In the genomic region with DNA sequence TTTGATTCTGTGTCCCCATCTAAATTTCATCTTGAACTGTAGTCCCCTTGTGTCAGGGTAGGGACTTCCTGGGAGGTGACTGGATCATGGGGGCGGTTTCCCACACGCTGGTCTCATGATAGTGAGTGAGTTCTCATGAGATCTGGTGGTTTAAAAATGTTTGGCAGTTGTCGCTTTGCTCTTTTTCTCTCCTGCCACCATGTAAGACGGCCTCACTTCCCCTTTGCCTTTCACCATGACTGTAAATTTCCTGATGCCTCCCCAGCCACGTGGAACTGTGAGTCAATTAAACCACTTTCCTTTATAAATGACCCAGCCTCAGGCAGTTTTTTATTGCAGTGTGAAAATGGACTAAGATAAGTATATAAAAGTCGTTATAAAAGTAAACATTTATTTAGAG, we compare ENCODE assay signal across 11 cellular contexts.
DNase-seq lines count a peak whose midpoint lies in the region; ATAC-seq and TF ChIP-seq lines count a peak whose summit lies in the region.
"Had no signal": no experiment of that assay in that cellular context is flagged by ENCODE, and none has a peak within 500 bp of the region (broad histone marks: within the 10 kb centered on the region; RNA-seq: fewer than 3 reads in every experiment).

No MANE protein-coding gene starts in this region.

- H3K27me3 Mint-ChIP-seq in activated T-helper 1 cell treated with anti-CD3 and anti-CD28 coated beads, Interleukin-12 subunit alpha, Interleukin-12 subunit beta, Interleukin-2, Interleukin-4 antibody, amounts not matched to agents 30 ng/mL and 10 ng/mL and 1 ng/mL, durations not matched to agents 14 hours and 24 hours and 36 hours (ENCODE audit: insufficient read depth): peaks cover 2% of the 10 kb centered on the region

- no peaks in the 10 kb centered on the region for H3K36me3 ChIP-seq in gastrocnemius medialis
- no peaks in the 10 kb centered on the region for H3K36me3 ChIP-seq in WERI-Rb-1
- H3K36me3 ChIP-seq: sigmoid colon had no signal

- no peaks in the 10 kb centered on the region for H3K36me3 Mint-ChIP-seq in activated T-helper 1 cell treated with anti-CD3 and anti-CD28 coated beads, Interleukin-12 subunit alpha, Interleukin-12 subunit beta, Interleukin-2, Interleukin-4 antibody, amounts not matched to agents 30 ng/mL and 10 ng/mL and 1 ng/mL, durations not matched to agents 14 hours and 24 hours and 36 hours (ENCODE audit: low read depth)

- no peaks in the 10 kb centered on the region for H3K9me3 ChIP-seq in gastrocnemius medialis
- no peaks in the 10 kb centered on the region for H3K9me3 ChIP-seq in WERI-Rb-1 (ENCODE audit: severe bottlenecking)
- H3K9me3 ChIP-seq: sigmoid colon had no signal

- peaks cover 26% of the 10 kb centered on the region for H3K4me1 Mint-ChIP-seq in activated T-helper 1 cell treated with anti-CD3 and anti-CD28 coated beads, Interleukin-12 subunit alpha, Interleukin-12 subunit beta, Interleukin-2, Interleukin-4 antibody, amounts not matched to agents 30 ng/mL and 10 ng/mL and 1 ng/mL, durations not matched to agents 14 hours and 24 hours and 36 hours (ENCODE audit: low read depth)

- intact Hi-C loops in activated T-helper 1 cell treated with anti-CD3 and anti-CD28 coated beads, Interleukin-12 subunit alpha, Interleukin-12 subunit beta, Interleukin-2, Interleukin-4 antibody, amounts not matched to agents 30 ng/mL and 10 ng/mL and 1 ng/mL, durations not matched to agents 14 hours and 24 hours and 36 hours (cut with micrococcal nuclease): loop anchor here (1.0 to 2.0 kb wide), 3 partner anchors 20 to 110 kb away; no protein-coding TSS in a partner anchor
- intact Hi-C loops in gastrocnemius medialis (cut with DNase I; ENCODE audit: low total_unique reads): no loop called here

- TF ChIP-seq CTCF in gastrocnemius medialis (IDR thresholded peaks at IDR 0.05 in 4 of 5, conservative IDR thresholded peaks at IDR 0.05 in 1 of 5) (no peak), WERI-Rb-1 (IDR thresholded peaks at IDR 0.05; ENCODE audit: low read depth, low read length) (no peak), GM20000 (IDR thresholded peaks at IDR 0.05; ENCODE audit: extremely low read depth, missing control alignments) (no peak)

- peak; percentile 38 for DNase-seq in SIG-M5 treated with dmso at 0.1 percent for 504 hours (lab: John Stamatoyannopoulos, UW; ENCODE audit: unreplicated experiment)
- DNase-seq in SIG-M5 (lab: John Stamatoyannopoulos, UW): no peak
- DNase-seq in activated T-helper 1 cell treated with anti-CD3 and anti-CD28 coated beads, Interleukin-12 subunit alpha, Interleukin-12 subunit beta, Interleukin-2, Interleukin-4 antibody, amounts not matched to agents 30 ng/mL and 10 ng/mL and 1 ng/mL, durations not matched to agents 14 hours and 24 hours and 36 hours (ENCODE audit: low spot score): no peak
- DNase-seq in gastrocnemius medialis: peak; percentile 23 to 25
- DNase-seq in WERI-Rb-1: no peak
- no peak for DNase-seq in GM20000 (ENCODE audit: low spot score)
- DNase-seq in hepatic stellate cell (ENCODE audit: low spot score): no peak
- DNase-seq: effector CD8-positive, alpha-beta T cell; sigmoid colon had no signal

- peaks cover 13 to 22% of the 10 kb centered on the region in 2 donors for H3K4me1 ChIP-seq in gastrocnemius medialis
- H3K4me1 ChIP-seq: sigmoid colon had no signal

- no peak overlapping the region for H3K4me3 ChIP-seq in gastrocnemius medialis
- no peak overlapping the region for H3K4me3 ChIP-seq in WERI-Rb-1 (ENCODE audit: low read depth, low read length)
- H3K4me3 ChIP-seq: sigmoid colon had no signal

- in situ Hi-C loops in gastrocnemius medialis (cut with MboI; ENCODE audit: low sequenced_read_pairs in 4 of 4): no loop called here

- TF ChIP-seq POLR2A in gastrocnemius medialis (IDR thresholded peaks at IDR 0.05): no peak

- H3K4me3 Mint-ChIP-seq in activated T-helper 1 cell treated with anti-CD3 and anti-CD28 coated beads, Interleukin-12 subunit alpha, Interleukin-12 subunit beta, Interleukin-2, Interleukin-4 antibody, amounts not matched to agents 30 ng/mL and 10 ng/mL and 1 ng/mL, durations not matched to agents 14 hours and 24 hours and 36 hours: no peak overlapping the region

- H3K9me3 Mint-ChIP-seq in activated T-helper 1 cell treated with anti-CD3 and anti-CD28 coated beads, Interleukin-12 subunit alpha, Interleukin-12 subunit beta, Interleukin-2, Interleukin-4 antibody, amounts not matched to agents 30 ng/mL and 10 ng/mL and 1 ng/mL, durations not matched to agents 14 hours and 24 hours and 36 hours: no peaks in the 10 kb centered on the region

- H3K27me3 ChIP-seq in gastrocnemius medialis (no peaks in the 10 kb centered on the region), WERI-Rb-1 (ENCODE audit: insufficient read depth, low read depth, severe bottlenecking) (no peaks in the 10 kb centered on the region)
- H3K27me3 ChIP-seq: sigmoid colon had no signal

- ATAC-seq in HG03342 (IDR thresholded peaks at IDR 0.05; ENCODE audit: unreplicated experiment): peak; percentile 79
- peak in 1 of 2 donors; percentile 7 for ATAC-seq in gastrocnemius medialis

- peak overlapping the region; percentile 21 for H3K27ac Mint-ChIP-seq in activated T-helper 1 cell treated with anti-CD3 and anti-CD28 coated beads, Interleukin-12 subunit alpha, Interleukin-12 subunit beta, Interleukin-2, Interleukin-4 antibody, amounts not matched to agents 30 ng/mL and 10 ng/mL and 1 ng/mL, durations not matched to agents 14 hours and 24 hours and 36 hours

- H3K27ac ChIP-seq in gastrocnemius medialis (peak overlapping the region in 2 of 4 donors; percentile 10 to 53), WERI-Rb-1 (no peak overlapping the region)
- H3K27ac ChIP-seq: RWPE1, sigmoid colon had no signal

Comparison
In these comparisons a context has a peak if more than half of its experiments do, and no peak if none do; other contexts are left out.
1. DNase-seq: peak in SIG-M5 treated with dmso at 0.1 percent for 504 hours (single experiment) and gastrocnemius medialis (2 of 2); none in SIG-M5 (single experiment), activated T-helper 1 cell treated with anti-CD3 and anti-CD28 coated beads, Interleukin-12 subunit alpha, Interleukin-12 subunit beta, Interleukin-2, Interleukin-4 antibody, amounts not matched to agents 30 ng/mL and 10 ng/mL and 1 ng/mL, durations not matched to agents 14 hours and 24 hours and 36 hours (single experiment), WERI-Rb-1 (single experiment), GM20000 (single experiment) and hepatic stellate cell (single experiment).